In the genomic region with DNA sequence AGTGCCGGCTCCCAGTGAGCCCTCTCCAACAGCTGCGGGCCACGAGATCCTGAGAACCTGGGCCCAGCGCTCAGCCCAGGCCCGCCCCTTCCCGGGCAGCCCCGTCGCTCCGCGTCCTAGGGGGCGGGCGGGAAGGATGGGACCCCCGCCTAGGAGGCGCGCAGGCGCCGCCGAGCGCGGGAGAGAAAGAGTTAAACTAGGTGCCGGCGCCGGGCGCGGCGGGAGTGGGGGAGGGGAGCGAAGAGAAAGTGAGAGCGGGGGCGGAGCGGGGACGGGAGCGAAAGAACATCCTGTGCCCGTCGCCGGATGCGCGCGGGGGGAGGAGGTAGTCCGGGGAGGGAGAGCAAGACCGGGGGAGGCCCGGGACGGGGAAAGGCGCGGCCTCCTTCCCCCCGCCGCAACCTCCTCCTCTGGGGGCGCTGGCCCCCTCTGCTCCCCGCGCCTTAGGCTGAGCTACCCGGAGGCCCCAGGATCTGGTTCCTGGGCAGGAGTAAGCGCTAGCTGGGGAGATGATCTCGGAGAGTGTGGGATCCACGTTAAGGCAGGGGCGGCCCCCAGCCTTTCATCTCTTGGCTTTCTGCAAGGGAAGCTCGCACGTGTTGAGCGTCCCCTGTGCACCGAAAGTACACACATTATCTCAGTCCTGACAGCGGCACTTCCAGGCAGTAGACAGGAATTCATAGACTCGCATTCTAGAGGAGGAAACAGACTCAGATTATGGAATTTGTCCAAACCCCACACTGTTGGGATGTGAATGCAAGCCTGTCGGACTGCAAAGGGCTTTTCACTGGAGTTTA, we compare ENCODE assay signal across 1 cellular context.
TF ChIP-seq lines count a peak whose summit lies in the region.

No MANE protein-coding gene starts in this region.

TF ChIP-seq in K562, 482 proteins besides CTCF, POLR2A, EP300 and RAD21 (continued from another document and continues in another):
- TF ChIP-seq, protein P1, sequence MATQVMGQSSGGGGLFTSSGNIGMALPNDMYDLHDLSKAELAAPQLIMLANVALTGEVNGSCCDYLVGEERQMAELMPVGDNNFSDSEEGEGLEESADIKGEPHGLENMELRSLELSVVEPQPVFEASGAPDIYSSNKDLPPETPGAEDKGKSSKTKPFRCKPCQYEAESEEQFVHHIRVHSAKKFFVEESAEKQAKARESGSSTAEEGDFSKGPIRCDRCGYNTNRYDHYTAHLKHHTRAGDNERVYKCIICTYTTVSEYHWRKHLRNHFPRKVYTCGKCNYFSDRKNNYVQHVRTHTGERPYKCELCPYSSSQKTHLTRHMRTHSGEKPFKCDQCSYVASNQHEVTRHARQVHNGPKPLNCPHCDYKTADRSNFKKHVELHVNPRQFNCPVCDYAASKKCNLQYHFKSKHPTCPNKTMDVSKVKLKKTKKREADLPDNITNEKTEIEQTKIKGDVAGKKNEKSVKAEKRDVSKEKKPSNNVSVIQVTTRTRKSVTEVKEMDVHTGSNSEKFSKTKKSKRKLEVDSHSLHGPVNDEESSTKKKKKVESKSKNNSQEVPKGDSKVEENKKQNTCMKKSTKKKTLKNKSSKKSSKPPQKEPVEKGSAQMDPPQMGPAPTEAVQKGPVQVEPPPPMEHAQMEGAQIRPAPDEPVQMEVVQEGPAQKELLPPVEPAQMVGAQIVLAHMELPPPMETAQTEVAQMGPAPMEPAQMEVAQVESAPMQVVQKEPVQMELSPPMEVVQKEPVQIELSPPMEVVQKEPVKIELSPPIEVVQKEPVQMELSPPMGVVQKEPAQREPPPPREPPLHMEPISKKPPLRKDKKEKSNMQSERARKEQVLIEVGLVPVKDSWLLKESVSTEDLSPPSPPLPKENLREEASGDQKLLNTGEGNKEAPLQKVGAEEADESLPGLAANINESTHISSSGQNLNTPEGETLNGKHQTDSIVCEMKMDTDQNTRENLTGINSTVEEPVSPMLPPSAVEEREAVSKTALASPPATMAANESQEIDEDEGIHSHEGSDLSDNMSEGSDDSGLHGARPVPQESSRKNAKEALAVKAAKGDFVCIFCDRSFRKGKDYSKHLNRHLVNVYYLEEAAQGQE (CRISPR knock-in tag; IDR thresholded peaks at IDR 0.05; ENCODE audit: low read depth): no peak
- TF ChIP-seq ZNF311 (CRISPR knock-in tag; IDR thresholded peaks at IDR 0.05): no peak
- peak; percentile 79 for TF ChIP-seq ZNF263 (CRISPR knock-in tag; IDR thresholded peaks at IDR 0.05; ENCODE audit: borderline replicate concordance)
- TF ChIP-seq HMG20A (CRISPR knock-in tag; conservative IDR thresholded peaks at IDR 0.05): no peak
- peak; percentile 49; the same call in 1 of the 2 replicates for TF ChIP-seq MEF2A (IDR thresholded peaks at IDR 0.05; ENCODE audit: control insufficient read depth, low read depth, low read length)
- TF ChIP-seq MAFK (IDR thresholded peaks at IDR 0.05; ENCODE audit: low read length): no peak
- TF ChIP-seq HNRNPLL (IDR thresholded peaks at IDR 0.05; ENCODE audit: low read depth, low read length, poor library complexity, severe bottlenecking): peak; percentile 62
- peak; percentile 35 to 83; a peak in 2 of 4 replicates for TF ChIP-seq RCOR1 (IDR thresholded peaks at IDR 0.05; ENCODE audit: borderline replicate concordance in 1 of 2, low read depth in 2 of 2, low read length in 2 of 2)
- 0 out of 2 replicates have a peak, but pooled peaks have one; percentile 50 for TF ChIP-seq GTF2A2 (tag; IDR thresholded peaks at IDR 0.05)
- TF ChIP-seq, protein P2, sequence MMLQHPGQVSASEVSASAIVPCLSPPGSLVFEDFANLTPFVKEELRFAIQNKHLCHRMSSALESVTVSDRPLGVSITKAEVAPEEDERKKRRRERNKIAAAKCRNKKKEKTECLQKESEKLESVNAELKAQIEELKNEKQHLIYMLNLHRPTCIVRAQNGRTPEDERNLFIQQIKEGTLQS (IDR thresholded peaks at IDR 0.05): 0 out of 2 replicates have a peak, but pooled peaks have one; percentile 19
- TF ChIP-seq, protein P2 (CRISPR knock-in tag; conservative IDR thresholded peaks at IDR 0.05): no peak
- no peak for TF ChIP-seq SRSF7 (optimal IDR thresholded peaks at IDR 0.05; ENCODE audit: low read depth, low read length)
- no peak for TF ChIP-seq ZFPM2 (CRISPR knock-in tag; IDR thresholded peaks at IDR 0.05)
- no peak for TF ChIP-seq BDP1 (IDR thresholded peaks at IDR 0.05; ENCODE audit: insufficient read depth, insufficient read length)
- no peak for TF ChIP-seq ZNF12 (CRISPR knock-in tag; IDR thresholded peaks at IDR 0.05)
- peak in 1 of 2 experiments; percentile 78; a peak in 2 of 4 replicates for TF ChIP-seq FOXA3 (CRISPR knock-in tag; conservative IDR thresholded peaks at IDR 0.05 in 1 of 2, IDR thresholded peaks at IDR 0.05 in 1 of 2)
- TF ChIP-seq ATF1 (CRISPR knock-in tag; IDR thresholded peaks at IDR 0.05): no peak
- peak; percentile 76 for TF ChIP-seq ATF1 (tag; IDR thresholded peaks at IDR 0.05)
- TF ChIP-seq, protein P3, sequence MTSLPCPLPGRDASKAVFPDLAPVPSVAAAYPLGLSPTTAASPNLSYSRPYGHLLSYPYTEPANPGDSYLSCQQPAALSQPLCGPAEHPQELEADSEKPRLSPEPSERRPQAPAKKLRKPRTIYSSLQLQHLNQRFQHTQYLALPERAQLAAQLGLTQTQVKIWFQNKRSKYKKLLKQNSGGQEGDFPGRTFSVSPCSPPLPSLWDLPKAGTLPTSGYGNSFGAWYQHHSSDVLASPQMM (CRISPR knock-in tag; IDR thresholded peaks at IDR 0.05): no peak
- TF ChIP-seq, protein P4, sequence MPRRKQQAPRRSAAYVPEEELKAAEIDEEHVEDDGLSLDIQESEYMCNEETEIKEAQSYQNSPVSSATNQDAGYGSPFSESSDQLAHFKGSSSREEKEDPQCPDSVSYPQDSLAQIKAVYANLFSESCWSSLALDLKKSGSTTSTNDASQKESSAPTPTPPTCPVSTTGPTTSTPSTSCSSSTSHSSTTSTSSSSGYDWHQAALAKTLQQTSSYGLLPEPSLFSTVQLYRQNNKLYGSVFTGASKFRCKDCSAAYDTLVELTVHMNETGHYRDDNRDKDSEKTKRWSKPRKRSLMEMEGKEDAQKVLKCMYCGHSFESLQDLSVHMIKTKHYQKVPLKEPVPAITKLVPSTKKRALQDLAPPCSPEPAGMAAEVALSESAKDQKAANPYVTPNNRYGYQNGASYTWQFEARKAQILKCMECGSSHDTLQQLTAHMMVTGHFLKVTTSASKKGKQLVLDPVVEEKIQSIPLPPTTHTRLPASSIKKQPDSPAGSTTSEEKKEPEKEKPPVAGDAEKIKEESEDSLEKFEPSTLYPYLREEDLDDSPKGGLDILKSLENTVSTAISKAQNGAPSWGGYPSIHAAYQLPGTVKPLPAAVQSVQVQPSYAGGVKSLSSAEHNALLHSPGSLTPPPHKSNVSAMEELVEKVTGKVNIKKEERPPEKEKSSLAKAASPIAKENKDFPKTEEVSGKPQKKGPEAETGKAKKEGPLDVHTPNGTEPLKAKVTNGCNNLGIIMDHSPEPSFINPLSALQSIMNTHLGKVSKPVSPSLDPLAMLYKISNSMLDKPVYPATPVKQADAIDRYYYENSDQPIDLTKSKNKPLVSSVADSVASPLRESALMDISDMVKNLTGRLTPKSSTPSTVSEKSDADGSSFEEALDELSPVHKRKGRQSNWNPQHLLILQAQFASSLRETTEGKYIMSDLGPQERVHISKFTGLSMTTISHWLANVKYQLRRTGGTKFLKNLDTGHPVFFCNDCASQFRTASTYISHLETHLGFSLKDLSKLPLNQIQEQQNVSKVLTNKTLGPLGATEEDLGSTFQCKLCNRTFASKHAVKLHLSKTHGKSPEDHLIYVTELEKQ (CRISPR knock-in tag; IDR thresholded peaks at IDR 0.05): no peak
- peak; percentile 11; the same call in 1 of the 2 replicates for TF ChIP-seq CBX5 (IDR thresholded peaks at IDR 0.05; ENCODE audit: borderline replicate concordance, low read depth)
- TF ChIP-seq NELFE (IDR thresholded peaks at IDR 0.05; ENCODE audit: insufficient read depth, insufficient read length): no peak
- TF ChIP-seq NFATC3 (IDR thresholded peaks at IDR 0.05): no peak
- TF ChIP-seq, protein P5, sequence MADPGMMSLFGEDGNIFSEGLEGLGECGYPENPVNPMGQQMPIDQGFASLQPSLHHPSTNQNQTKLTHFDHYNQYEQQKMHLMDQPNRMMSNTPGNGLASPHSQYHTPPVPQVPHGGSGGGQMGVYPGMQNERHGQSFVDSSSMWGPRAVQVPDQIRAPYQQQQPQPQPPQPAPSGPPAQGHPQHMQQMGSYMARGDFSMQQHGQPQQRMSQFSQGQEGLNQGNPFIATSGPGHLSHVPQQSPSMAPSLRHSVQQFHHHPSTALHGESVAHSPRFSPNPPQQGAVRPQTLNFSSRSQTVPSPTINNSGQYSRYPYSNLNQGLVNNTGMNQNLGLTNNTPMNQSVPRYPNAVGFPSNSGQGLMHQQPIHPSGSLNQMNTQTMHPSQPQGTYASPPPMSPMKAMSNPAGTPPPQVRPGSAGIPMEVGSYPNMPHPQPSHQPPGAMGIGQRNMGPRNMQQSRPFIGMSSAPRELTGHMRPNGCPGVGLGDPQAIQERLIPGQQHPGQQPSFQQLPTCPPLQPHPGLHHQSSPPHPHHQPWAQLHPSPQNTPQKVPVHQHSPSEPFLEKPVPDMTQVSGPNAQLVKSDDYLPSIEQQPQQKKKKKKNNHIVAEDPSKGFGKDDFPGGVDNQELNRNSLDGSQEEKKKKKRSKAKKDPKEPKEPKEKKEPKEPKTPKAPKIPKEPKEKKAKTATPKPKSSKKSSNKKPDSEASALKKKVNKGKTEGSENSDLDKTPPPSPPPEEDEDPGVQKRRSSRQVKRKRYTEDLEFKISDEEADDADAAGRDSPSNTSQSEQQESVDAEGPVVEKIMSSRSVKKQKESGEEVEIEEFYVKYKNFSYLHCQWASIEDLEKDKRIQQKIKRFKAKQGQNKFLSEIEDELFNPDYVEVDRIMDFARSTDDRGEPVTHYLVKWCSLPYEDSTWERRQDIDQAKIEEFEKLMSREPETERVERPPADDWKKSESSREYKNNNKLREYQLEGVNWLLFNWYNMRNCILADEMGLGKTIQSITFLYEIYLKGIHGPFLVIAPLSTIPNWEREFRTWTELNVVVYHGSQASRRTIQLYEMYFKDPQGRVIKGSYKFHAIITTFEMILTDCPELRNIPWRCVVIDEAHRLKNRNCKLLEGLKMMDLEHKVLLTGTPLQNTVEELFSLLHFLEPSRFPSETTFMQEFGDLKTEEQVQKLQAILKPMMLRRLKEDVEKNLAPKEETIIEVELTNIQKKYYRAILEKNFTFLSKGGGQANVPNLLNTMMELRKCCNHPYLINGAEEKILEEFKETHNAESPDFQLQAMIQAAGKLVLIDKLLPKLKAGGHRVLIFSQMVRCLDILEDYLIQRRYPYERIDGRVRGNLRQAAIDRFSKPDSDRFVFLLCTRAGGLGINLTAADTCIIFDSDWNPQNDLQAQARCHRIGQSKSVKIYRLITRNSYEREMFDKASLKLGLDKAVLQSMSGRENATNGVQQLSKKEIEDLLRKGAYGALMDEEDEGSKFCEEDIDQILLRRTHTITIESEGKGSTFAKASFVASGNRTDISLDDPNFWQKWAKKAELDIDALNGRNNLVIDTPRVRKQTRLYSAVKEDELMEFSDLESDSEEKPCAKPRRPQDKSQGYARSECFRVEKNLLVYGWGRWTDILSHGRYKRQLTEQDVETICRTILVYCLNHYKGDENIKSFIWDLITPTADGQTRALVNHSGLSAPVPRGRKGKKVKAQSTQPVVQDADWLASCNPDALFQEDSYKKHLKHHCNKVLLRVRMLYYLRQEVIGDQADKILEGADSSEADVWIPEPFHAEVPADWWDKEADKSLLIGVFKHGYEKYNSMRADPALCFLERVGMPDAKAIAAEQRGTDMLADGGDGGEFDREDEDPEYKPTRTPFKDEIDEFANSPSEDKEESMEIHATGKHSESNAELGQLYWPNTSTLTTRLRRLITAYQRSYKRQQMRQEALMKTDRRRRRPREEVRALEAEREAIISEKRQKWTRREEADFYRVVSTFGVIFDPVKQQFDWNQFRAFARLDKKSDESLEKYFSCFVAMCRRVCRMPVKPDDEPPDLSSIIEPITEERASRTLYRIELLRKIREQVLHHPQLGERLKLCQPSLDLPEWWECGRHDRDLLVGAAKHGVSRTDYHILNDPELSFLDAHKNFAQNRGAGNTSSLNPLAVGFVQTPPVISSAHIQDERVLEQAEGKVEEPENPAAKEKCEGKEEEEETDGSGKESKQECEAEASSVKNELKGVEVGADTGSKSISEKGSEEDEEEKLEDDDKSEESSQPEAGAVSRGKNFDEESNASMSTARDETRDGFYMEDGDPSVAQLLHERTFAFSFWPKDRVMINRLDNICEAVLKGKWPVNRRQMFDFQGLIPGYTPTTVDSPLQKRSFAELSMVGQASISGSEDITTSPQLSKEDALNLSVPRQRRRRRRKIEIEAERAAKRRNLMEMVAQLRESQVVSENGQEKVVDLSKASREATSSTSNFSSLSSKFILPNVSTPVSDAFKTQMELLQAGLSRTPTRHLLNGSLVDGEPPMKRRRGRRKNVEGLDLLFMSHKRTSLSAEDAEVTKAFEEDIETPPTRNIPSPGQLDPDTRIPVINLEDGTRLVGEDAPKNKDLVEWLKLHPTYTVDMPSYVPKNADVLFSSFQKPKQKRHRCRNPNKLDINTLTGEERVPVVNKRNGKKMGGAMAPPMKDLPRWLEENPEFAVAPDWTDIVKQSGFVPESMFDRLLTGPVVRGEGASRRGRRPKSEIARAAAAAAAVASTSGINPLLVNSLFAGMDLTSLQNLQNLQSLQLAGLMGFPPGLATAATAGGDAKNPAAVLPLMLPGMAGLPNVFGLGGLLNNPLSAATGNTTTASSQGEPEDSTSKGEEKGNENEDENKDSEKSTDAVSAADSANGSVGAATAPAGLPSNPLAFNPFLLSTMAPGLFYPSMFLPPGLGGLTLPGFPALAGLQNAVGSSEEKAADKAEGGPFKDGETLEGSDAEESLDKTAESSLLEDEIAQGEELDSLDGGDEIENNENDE (IDR thresholded peaks at IDR 0.05; ENCODE audit: low read depth, low read length): no peak
- TF ChIP-seq, protein P6, sequence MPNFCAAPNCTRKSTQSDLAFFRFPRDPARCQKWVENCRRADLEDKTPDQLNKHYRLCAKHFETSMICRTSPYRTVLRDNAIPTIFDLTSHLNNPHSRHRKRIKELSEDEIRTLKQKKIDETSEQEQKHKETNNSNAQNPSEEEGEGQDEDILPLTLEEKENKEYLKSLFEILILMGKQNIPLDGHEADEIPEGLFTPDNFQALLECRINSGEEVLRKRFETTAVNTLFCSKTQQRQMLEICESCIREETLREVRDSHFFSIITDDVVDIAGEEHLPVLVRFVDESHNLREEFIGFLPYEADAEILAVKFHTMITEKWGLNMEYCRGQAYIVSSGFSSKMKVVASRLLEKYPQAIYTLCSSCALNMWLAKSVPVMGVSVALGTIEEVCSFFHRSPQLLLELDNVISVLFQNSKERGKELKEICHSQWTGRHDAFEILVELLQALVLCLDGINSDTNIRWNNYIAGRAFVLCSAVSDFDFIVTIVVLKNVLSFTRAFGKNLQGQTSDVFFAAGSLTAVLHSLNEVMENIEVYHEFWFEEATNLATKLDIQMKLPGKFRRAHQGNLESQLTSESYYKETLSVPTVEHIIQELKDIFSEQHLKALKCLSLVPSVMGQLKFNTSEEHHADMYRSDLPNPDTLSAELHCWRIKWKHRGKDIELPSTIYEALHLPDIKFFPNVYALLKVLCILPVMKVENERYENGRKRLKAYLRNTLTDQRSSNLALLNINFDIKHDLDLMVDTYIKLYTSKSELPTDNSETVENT (CRISPR knock-in tag; IDR thresholded peaks at IDR 0.05): peak; percentile 72; the same call in 1 of the 2 replicates
- no peak for TF ChIP-seq ZNF41 (CRISPR knock-in tag; conservative IDR thresholded peaks at IDR 0.05)
- TF ChIP-seq TEAD2 (tag; IDR thresholded peaks at IDR 0.05): no peak
